ENCODE assay signal across 12 cellular contexts in the genomic region with DNA sequence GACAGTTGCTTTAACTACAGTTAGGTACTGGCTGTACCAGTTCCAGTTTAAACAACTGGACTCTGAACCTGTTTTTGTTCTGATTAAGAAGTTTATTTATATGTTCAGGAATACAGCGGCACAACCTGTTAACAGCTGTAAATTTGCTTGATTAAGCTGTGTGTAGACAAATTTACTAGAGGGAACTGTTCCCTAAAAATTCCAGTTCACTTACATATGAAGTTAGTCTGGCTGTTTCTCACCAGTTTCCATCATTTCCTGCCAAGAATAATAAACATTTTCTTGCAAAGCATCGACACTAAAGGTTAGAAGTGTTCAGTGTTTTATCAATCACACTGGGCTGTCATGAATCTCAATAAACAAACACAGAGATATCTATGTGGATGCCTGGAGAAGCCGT.
DNase-seq lines count a peak whose midpoint lies in the region; TF ChIP-seq lines count a peak whose summit lies in the region.
"Had no signal": no experiment of that assay in that cellular context is flagged by ENCODE, and none has a peak within 500 bp of the region (broad histone marks: within the 10 kb centered on the region; RNA-seq: fewer than 3 reads in every experiment).

No MANE protein-coding gene starts in this region.

- H3K4me3 ChIP-seq in endocrine pancreas (ENCODE audit: control insufficient read depth, insufficient read depth, low read length), result peak overlapping the region; percentile 61
- H3K4me3 ChIP-seq in mesenchymal stem cell (ENCODE audit: insufficient read depth in 1 of 2, low read depth in 1 of 2, low read length in 2 of 2), result no peak overlapping the region
- peak overlapping the region in 1 of 2 donors; percentile 14 for H3K4me3 ChIP-seq in tibial artery
- H3K4me3 ChIP-seq: ovary, upper lobe of right lung had no signal

- H3K27ac ChIP-seq in mesenchymal stem cell (ENCODE audit: low read length, poor library complexity, severe bottlenecking) (peak overlapping the region; percentile 10), tibial artery (peak overlapping the region; percentile 55 to 66)
- H3K27ac ChIP-seq: upper lobe of right lung had no signal

- no peak overlapping the region for H2BK12ac ChIP-seq in mesenchymal stem cell (ENCODE audit: low read length in 2 of 2)

- no peak for TF ChIP-seq CTCF in tibial artery (IDR thresholded peaks at IDR 0.05)

- H3K4me2 ChIP-seq in mesenchymal stem cell (ENCODE audit: low read length, poor library complexity, severe bottlenecking), result no peak overlapping the region

- H3K9ac ChIP-seq in endocrine pancreas (ENCODE audit: control insufficient read depth, insufficient read depth, low read length), result no peak overlapping the region
- peak overlapping the region; percentile 65 for H3K9ac ChIP-seq in mesenchymal stem cell (ENCODE audit: low read length)

- no peak overlapping the region for H2BK15ac ChIP-seq in mesenchymal stem cell (ENCODE audit: low read depth, poor library complexity, severe bottlenecking)

- H3K14ac ChIP-seq in mesenchymal stem cell (ENCODE audit: low read length in 2 of 2), result no peak overlapping the region

- peaks cover 17% of the 10 kb centered on the region for H3K4me1 ChIP-seq in endocrine pancreas (ENCODE audit: control insufficient read depth, insufficient read depth, low read length)
- H3K4me1 ChIP-seq in mesenchymal stem cell (ENCODE audit: control insufficient read depth, insufficient read depth, low read depth, low read length), result no peaks in the 10 kb centered on the region
- H3K4me1 ChIP-seq in tibial artery, result peaks cover 0 to 36% (median 21%) of the 10 kb centered on the region in 4 donors
- H3K4me1 ChIP-seq: upper lobe of right lung had no signal

- H2BK5ac ChIP-seq in mesenchymal stem cell (ENCODE audit: low read depth, low read length, poor library complexity, severe bottlenecking), result no peak overlapping the region

- H3K18ac ChIP-seq in mesenchymal stem cell (ENCODE audit: low read depth in 1 of 2, low read length in 2 of 2), result no peak overlapping the region

- H2AFZ ChIP-seq in mesenchymal stem cell (ENCODE audit: low read depth, low read length), result no peak overlapping the region

- no peaks in the 10 kb centered on the region for H3K9me3 ChIP-seq in endocrine pancreas (ENCODE audit: control insufficient read depth, low read length)
- no peaks in the 10 kb centered on the region for H3K9me3 ChIP-seq in mesenchymal stem cell (ENCODE audit: control insufficient read depth, low read length)
- no peaks in the 10 kb centered on the region for H3K9me3 ChIP-seq in tibial artery
- H3K9me3 ChIP-seq: ovary, upper lobe of right lung had no signal

- DNase-seq in M059J (ENCODE audit: low read depth) (peak; percentile 76), mesenchymal stem cell (peak; percentile 63), tibial artery (no peak), cortex of kidney (lab: John Stamatoyannopoulos, UW) (no peak), NCI-H128 (lab: John Stamatoyannopoulos, UW; ENCODE audit: unreplicated experiment) (no peak)
- DNase-seq in stimulated activated naive CD4-positive, alpha-beta T cell treated with Interleukin-2 at 50 U/mL for 16 hours (lab: John Stamatoyannopoulos, UW), result no peak
- DNase-seq: activated CD4-positive, alpha-beta T cell treated with anti-CD3 and anti-CD28 coated beads, Interleukin-2, amount 10 ng/mL, durations not matched to agents 24 days and 14 days; activated gamma-delta T cell treated with Interleukin-2 at 50 U/mL for 16 hours; Calu3; ovary; upper lobe of right lung had no signal

- H3K4ac ChIP-seq in mesenchymal stem cell (ENCODE audit: low read depth in 1 of 2, low read length in 2 of 2), result no peak overlapping the region

- H4K91ac ChIP-seq in mesenchymal stem cell (ENCODE audit: low read length), result no peak overlapping the region

- no peak overlapping the region for H3K23ac ChIP-seq in mesenchymal stem cell (ENCODE audit: low read length in 2 of 2)

- WGBS in mesenchymal stem cell, result 0% methylated on average over 2 of the region's 3 CpGs

- intact Hi-C loops in tibial artery (cut with DNase I; ENCODE audit: low total_unique reads), result no loop called here

- no peak overlapping the region for H2AK5ac ChIP-seq in mesenchymal stem cell (ENCODE audit: low read length, severe bottlenecking)

- H4K8ac ChIP-seq in mesenchymal stem cell (ENCODE audit: low read length), result no peak overlapping the region

- H2BK120ac ChIP-seq in mesenchymal stem cell (ENCODE audit: low read depth, low read length), result no peak overlapping the region

- peaks cover 2% of the 10 kb centered on the region for H3K79me1 ChIP-seq in mesenchymal stem cell (replicated peaks; ENCODE audit: low read length, poor library complexity, severe bottlenecking)

- H3K27me3 ChIP-seq in endocrine pancreas (ENCODE audit: control insufficient read depth, insufficient read depth, low read length) (no peaks in the 10 kb centered on the region), mesenchymal stem cell (ENCODE audit: control insufficient read depth in 1 of 2, insufficient read depth in 1 of 2, low read length in 2 of 2) (no peaks in the 10 kb centered on the region), tibial artery (no peaks in the 10 kb centered on the region)
- H3K27me3 ChIP-seq: ovary, upper lobe of right lung had no signal

- H3K36me3 ChIP-seq in endocrine pancreas (ENCODE audit: control insufficient read depth, insufficient read depth, low read length) (no peaks in the 10 kb centered on the region), mesenchymal stem cell (ENCODE audit: control insufficient read depth in 1 of 2, insufficient read depth in 2 of 2, low read depth in 1 of 2, low read length in 2 of 2) (no peaks in the 10 kb centered on the region), tibial artery (no peaks in the 10 kb centered on the region)
- H3K36me3 ChIP-seq: ovary, upper lobe of right lung had no signal

Comparison
In these comparisons a context has a peak if more than half of its experiments do, and no peak if none do; other contexts are left out.
1. DNase-seq: peak in M059J (single experiment) and mesenchymal stem cell (single experiment); none in tibial artery (0 of 2), cortex of kidney (single experiment), stimulated activated naive CD4-positive, alpha-beta T cell treated with Interleukin-2 at 50 U/mL for 16 hours (single experiment) and NCI-H128 (single experiment).